Comparison of ENCODE assay signal across 18 cellular contexts in genomic region chr9:134597041-134597913, GRCh38. TPM values are rescaled to one million over a fixed set of nuclear protein-coding genes. Genes with fewer than 3 reads are reported as not detected.
A peak's percentile ranks its signal among the peaks of the same experiment; 100 is the strongest.
DNase-seq lines count a peak whose midpoint lies in the region; ATAC-seq and TF ChIP-seq lines count a peak whose summit lies in the region.
"Had no signal": no experiment of that assay in that cellular context is flagged by ENCODE, and none has a peak within 500 bp of the region (broad histone marks: within the 10 kb centered on the region; RNA-seq: fewer than 3 reads in every experiment).

No MANE protein-coding gene starts in this region.

- no peaks in the 10 kb centered on the region for H3K27me3 Mint-ChIP-seq in osteocyte (ENCODE audit: unreplicated experiment)
- H3K27me3 Mint-ChIP-seq in activated naive CD8-positive, alpha-beta T cell treated with anti-CD3 and anti-CD28 coated beads, Interleukin-2, amount 50 U/mL, for 24 hours, result no peaks in the 10 kb centered on the region

- peak; percentile 55 for DNase-seq in ELR (ENCODE audit: low read depth)
- DNase-seq in HT1080 (ENCODE audit: low read depth), result peak; percentile 61
- DNase-seq in astrocyte of the spinal cord (ENCODE audit: low read depth, low spot score), result peak; percentile 59
- DNase-seq in osteocyte (ENCODE audit: extremely low spot score, unreplicated experiment), result peak; percentile 67
- no peak for DNase-seq in activated naive CD8-positive, alpha-beta T cell treated with anti-CD3 and anti-CD28 coated beads, Interleukin-2, amount 50 U/mL, for 24 hours
- no peak for DNase-seq in dorsolateral prefrontal cortex
- DNase-seq in GM10248 (ENCODE audit: extremely low spot score), result no peak
- DNase-seq: activated CD4-positive, CD25-positive, alpha-beta regulatory T cell; activated naive CD4-positive, alpha-beta T cell treated with anti-CD3 and anti-CD28 coated beads for 36 hours; DMS 273 treated with DMSO at 0.1 percent for 48 hours; NCI-H1930; NCI-H69; stimulated activated CD4-positive, alpha-beta T cell treated with anti-CD3 and anti-CD28 coated beads, Interleukin-4, amount 100 ng/mL, for 4 hours; thyroid gland had no signal

- CTCF ChIA-PET in GM10248 (lab: Yijun Ruan, JAX), result no interaction called here

- no peak for TF ChIP-seq CTCF in astrocyte of the spinal cord (IDR thresholded peaks at IDR 0.05; ENCODE audit: low read depth, low read length)
- TF ChIP-seq CTCF in osteocyte (IDR thresholded peaks at IDR 0.05), result no peak
- no peak for TF ChIP-seq CTCF in dorsolateral prefrontal cortex (IDR thresholded peaks at IDR 0.05 in 54 of 56, conservative IDR thresholded peaks at IDR 0.05 in 2 of 56; ENCODE audit: low read depth in 1 of 56, partially characterized antibody in 56 of 56)
- TF ChIP-seq CTCF in GM10248 (IDR thresholded peaks at IDR 0.05; ENCODE audit: control extremely low read depth, extremely low read depth, low read depth, missing control alignments), result no peak

- H3K4me1 Mint-ChIP-seq in osteocyte (ENCODE audit: unreplicated experiment), result peaks cover 32% of the 10 kb centered on the region
- H3K4me1 Mint-ChIP-seq in activated naive CD8-positive, alpha-beta T cell treated with anti-CD3 and anti-CD28 coated beads, Interleukin-2, amount 50 U/mL, for 24 hours, result no peaks in the 10 kb centered on the region

- no peaks in the 10 kb centered on the region for H3K9me3 Mint-ChIP-seq in osteocyte (ENCODE audit: unreplicated experiment)
- no peaks in the 10 kb centered on the region for H3K9me3 Mint-ChIP-seq in activated naive CD8-positive, alpha-beta T cell treated with anti-CD3 and anti-CD28 coated beads, Interleukin-2, amount 50 U/mL, for 24 hours
- H3K9me3 Mint-ChIP-seq: activated naive CD4-positive, alpha-beta T cell treated with anti-CD3 and anti-CD28 coated beads for 36 hours; brain had no signal

- in situ Hi-C loops in astrocyte of the spinal cord (cut with HindIII; ENCODE audit: low sequenced_read_pairs), result no loop called here

- H3K4me3 Mint-ChIP-seq in osteocyte (ENCODE audit: unreplicated experiment), result no peak overlapping the region
- H3K4me3 Mint-ChIP-seq in activated naive CD8-positive, alpha-beta T cell treated with anti-CD3 and anti-CD28 coated beads, Interleukin-2, amount 50 U/mL, for 24 hours, result no peak overlapping the region
- H3K4me3 Mint-ChIP-seq: activated naive CD4-positive, alpha-beta T cell treated with anti-CD3 and anti-CD28 coated beads for 36 hours; brain had no signal

- ATAC-seq in activated naive CD8-positive, alpha-beta T cell treated with anti-CD3 and anti-CD28 coated beads, Interleukin-2, amount 50 U/mL, for 24 hours, result no peak
- ATAC-seq: heart left ventricle had no signal

- no peaks in the 10 kb centered on the region for H3K36me3 Mint-ChIP-seq in osteocyte (ENCODE audit: unreplicated experiment)
- no peaks in the 10 kb centered on the region for H3K36me3 Mint-ChIP-seq in activated naive CD8-positive, alpha-beta T cell treated with anti-CD3 and anti-CD28 coated beads, Interleukin-2, amount 50 U/mL, for 24 hours (ENCODE audit: low read depth)
- H3K36me3 Mint-ChIP-seq: brain had no signal

- no peak overlapping the region for H3K27ac Mint-ChIP-seq in osteocyte (ENCODE audit: unreplicated experiment)
- no peak overlapping the region for H3K27ac Mint-ChIP-seq in activated naive CD8-positive, alpha-beta T cell treated with anti-CD3 and anti-CD28 coated beads, Interleukin-2, amount 50 U/mL, for 24 hours
- H3K27ac Mint-ChIP-seq: activated naive CD4-positive, alpha-beta T cell treated with anti-CD3 and anti-CD28 coated beads for 36 hours had no signal

- POLR2A ChIA-PET in GM10248 (lab: Yijun Ruan, JAX), result no interaction called here

- H3K4me3 ChIP-seq in astrocyte of the spinal cord (ENCODE audit: low read depth, low read length), result no peak overlapping the region
- H3K4me3 ChIP-seq in dorsolateral prefrontal cortex, result no peak overlapping the region
- H3K4me3 ChIP-seq: BLaER1, heart left ventricle, ovary, thyroid gland had no signal

- intact Hi-C loops in dorsolateral prefrontal cortex (cut with DNase I), result no loop called here

- peaks cover 0 to 12% (median 0%) of the 10 kb centered on the region in 45 donors for H3K27me3 ChIP-seq in dorsolateral prefrontal cortex
- H3K27me3 ChIP-seq: BLaER1, ovary, thyroid gland had no signal

- no peak overlapping the region for H3K27ac ChIP-seq in dorsolateral prefrontal cortex
- H3K27ac ChIP-seq: BLaER1, ovary had no signal

RNA-seq across cellular contexts. Expression of gene COL5A1, which starts 44.3 kb away (rescaled TPM):
- total RNA-seq in HT1080 (2014; rRNA removed; shearing (Covaris generic)), result 5.4 and 6.5 TPM in 2 replicates
- 6.7 and 9.0 TPM in 2 replicates for polyA plus RNA-seq in HT1080 (2015; cell fraction: cytosol; rRNA removed)
- 70.0 and 77.9 TPM in 2 replicates for polyA plus RNA-seq in HT1080 (2015; cell fraction: nucleus; rRNA removed)
- total RNA-seq in osteocyte, result 1,552 and 1,672 TPM in 2 replicates
- total RNA-seq in dorsolateral prefrontal cortex, result 10 to 100 TPM in 11 of 120 experiments, 1 to 10 TPM in 109; 1.4 to 21.6 (median 5.0) TPM

Comparison
In these comparisons a context has a peak if more than half of its experiments do, and no peak if none do; other contexts are left out.
1. DNase-seq: peak in ELR (single experiment), HT1080 (single experiment), astrocyte of the spinal cord (single experiment) and osteocyte (single experiment); none in activated naive CD8-positive, alpha-beta T cell treated with anti-CD3 and anti-CD28 coated beads, Interleukin-2, amount 50 U/mL, for 24 hours (single experiment), dorsolateral prefrontal cortex (0 of 10) and GM10248 (single experiment).
2. RNA of gene COL5A1, which starts 44.3 kb away (total RNA-seq): 1,552 to 1,672 TPM in osteocyte; 5.4 to 6.5 TPM in HT1080 and 1.4 to 21.6 TPM in dorsolateral prefrontal cortex; every median in the first group is over 10 times any median in the second.